29 cellular contexts compared by ENCODE assay signal in genomic region chr15:45603881-45604280, GRCh38. TPM values are rescaled to one million over a fixed set of nuclear protein-coding genes. Genes with fewer than 3 reads are reported as not detected.
DNase-seq lines count a peak whose midpoint lies in the region; ATAC-seq, FAIRE-seq and TF ChIP-seq lines count a peak whose summit lies in the region.
"Had no signal": no experiment of that assay in that cellular context is flagged by ENCODE, and none has a peak within 500 bp of the region (broad histone marks: within the 10 kb centered on the region; RNA-seq: fewer than 3 reads in every experiment).

No MANE protein-coding gene starts in this region.

- peaks cover 32 to 67% (median 55%) of the 10 kb centered on the region in 11 experiments for H3K36me3 ChIP-seq in BLaER1 treated with 17β-estradiol and CSF1 and Interleukin-3, amounts not matched to agents 10 nM and 100 nM
- H3K36me3 ChIP-seq in OCI-LY3 (replicated peaks; ENCODE audit: low read depth, low read length) = peaks cover 8% of the 10 kb centered on the region
- H3K36me3 ChIP-seq in gastrocnemius medialis = peaks cover 0 to 31% of the 10 kb centered on the region in 2 donors

- H4K20me1 ChIP-seq in BLaER1 treated with 17β-estradiol and CSF1 and Interleukin-3, amounts not matched to agents 10 nM and 100 nM = peaks cover 0 to 68% (median 15%) of the 10 kb centered on the region in 11 experiments; a peak in 12 of 22 replicates
- H4K20me1 ChIP-seq in OCI-LY3 (ENCODE audit: insufficient read depth, low read length) = peaks cover 9% of the 10 kb centered on the region; the same call in 1 of the 2 replicates

- no peaks in the 10 kb centered on the region for H3K27me3 Mint-ChIP-seq in memory B cell
- H3K27me3 Mint-ChIP-seq: brain; CD4-positive, CD25-positive, alpha-beta regulatory T cell had no signal

- peak overlapping the region in 4 of 11 experiments; percentile 40 to 66 (median 53); a peak in 6 of 22 replicates for H3K9ac ChIP-seq in BLaER1 treated with 17β-estradiol and CSF1 and Interleukin-3, amounts not matched to agents 10 nM and 100 nM
- no peak overlapping the region for H3K9ac ChIP-seq in OCI-LY3 (ENCODE audit: low read length)

- TF ChIP-seq CTCF in OCI-LY3 (IDR thresholded peaks at IDR 0.05; ENCODE audit: low read depth, low read length) (no peak), gastrocnemius medialis (IDR thresholded peaks at IDR 0.05 in 4 of 5, conservative IDR thresholded peaks at IDR 0.05 in 1 of 5) (no peak)

- peak overlapping the region in 9 of 11 experiments; percentile 27 to 78 (median 65); a peak in 15 of 22 replicates for H3K27ac ChIP-seq in BLaER1 treated with 17β-estradiol and CSF1 and Interleukin-3, amounts not matched to agents 10 nM and 100 nM
- peak overlapping the region; percentile 62 for H3K27ac ChIP-seq in OCI-LY3 (ENCODE audit: low read length)
- no peak overlapping the region for H3K27ac ChIP-seq in gastrocnemius medialis
- H3K27ac ChIP-seq: adrenal gland, suprapubic skin had no signal

- TF ChIP-seq POLR2A in GM12892 (IDR thresholded peaks at IDR 0.05; ENCODE audit: low read depth, low read length) (no peak), gastrocnemius medialis (IDR thresholded peaks at IDR 0.05) (no peak)

- H2AFZ ChIP-seq in OCI-LY3 (ENCODE audit: low read depth, low read length) = no peak overlapping the region
- H2AFZ ChIP-seq: GM23338 had no signal

- H3K4me3 Mint-ChIP-seq in memory B cell = peak overlapping the region; percentile 24
- H3K4me3 Mint-ChIP-seq: activated CD8-positive, alpha-beta T cell treated with anti-CD3 and anti-CD28 coated beads, Interleukin-2, amount 10 ng/mL, durations not matched to agents 7 days and 5 days; brain; CD4-positive, CD25-positive, alpha-beta regulatory T cell; GM23338 had no signal

- H3K4me1 ChIP-seq in BLaER1 treated with 17β-estradiol and CSF1 and Interleukin-3, amounts not matched to agents 10 nM and 100 nM = peaks cover 5 to 59% (median 33%) of the 10 kb centered on the region in 10 experiments; a peak in 19 of 20 replicates
- H3K4me1 ChIP-seq in OCI-LY3 (ENCODE audit: low read length) (peaks cover 33% of the 10 kb centered on the region), gastrocnemius medialis (no peaks in the 10 kb centered on the region)

- H3K4me1 Mint-ChIP-seq in memory B cell = peaks cover 19% of the 10 kb centered on the region
- H3K4me1 Mint-ChIP-seq: GM23338 had no signal

- DNase-seq in GM12892 (ENCODE audit: insufficient read length) (no peak), memory B cell (ENCODE audit: low spot score in 2 of 2) (no peak), gastrocnemius medialis (no peak)
- DNase-seq: activated CD4-positive, CD25-positive, alpha-beta regulatory T cell treated with anti-CD3 and anti-CD28 coated beads, Interleukin-2, amount 50 U/mL, for 72 hours; activated CD8-positive, alpha-beta T cell treated with anti-CD3 and anti-CD28 coated beads, Interleukin-2, amount 10 ng/mL, durations not matched to agents 7 days and 5 days; activated gamma-delta T cell; activated T-cell treated with anti-CD3 and anti-CD28 coated beads for 4 hours; adrenal gland; CD4-positive, CD25-positive, alpha-beta regulatory T cell; effector CD4-positive, alpha-beta T cell; erythroblast; foreskin fibroblast; mesenchymal stem cell; MG63; NCI-H1694; NCI-H526; nucleus accumbens; stimulated activated CD4-positive, alpha-beta T cell treated with anti-CD3 and anti-CD28 coated beads, Interleukin-1b, Interleukin-23, amount 100 ng/mL, for 48 hours had no signal

- in situ Hi-C loops in gastrocnemius medialis (cut with MboI; ENCODE audit: low sequenced_read_pairs in 4 of 4) = loop anchor here in 1 of 4 donors (25.0 kb wide), 1 partner anchor 142 kb away; no protein-coding TSS in a partner anchor

- peaks cover 13% of the 10 kb centered on the region for H3K79me2 ChIP-seq in OCI-LY3 (ENCODE audit: low read length)

- peak overlapping the region; percentile 29 for H3K27ac Mint-ChIP-seq in memory B cell
- H3K27ac Mint-ChIP-seq: activated CD8-positive, alpha-beta T cell treated with anti-CD3 and anti-CD28 coated beads, Interleukin-2, amount 10 ng/mL, durations not matched to agents 7 days and 5 days; GM23338 had no signal

- FAIRE-seq in GM12892 (lab: Jason Lieb, UNC) = peak; percentile 30
- FAIRE-seq: D721Med, TTC549, urothelium cell line had no signal

- intact Hi-C loops in gastrocnemius medialis (cut with DNase I; ENCODE audit: low total_unique reads) = no loop called here

- peak overlapping the region in 1 of 10 experiments; percentile 17; a peak in 1 of 20 replicates for H3K4me3 ChIP-seq in BLaER1 treated with 17β-estradiol and CSF1 and Interleukin-3, amounts not matched to agents 10 nM and 100 nM
- H3K4me3 ChIP-seq in OCI-LY3 (ENCODE audit: low read length) (no peak overlapping the region), gastrocnemius medialis (no peak overlapping the region)
- H3K4me3 ChIP-seq: adrenal gland, GM23338, MG63, skin epidermis, suprapubic skin had no signal

- peaks cover 7% of the 10 kb centered on the region for H3K36me3 Mint-ChIP-seq in memory B cell

- no peaks in the 10 kb centered on the region for H3K9me3 Mint-ChIP-seq in memory B cell
- H3K9me3 Mint-ChIP-seq: CD4-positive, CD25-positive, alpha-beta regulatory T cell; GM23338 had no signal

- peak overlapping the region; percentile 7 to 83 (median 57); a peak in 18 of 22 replicates for H3K4me2 ChIP-seq in BLaER1 treated with 17β-estradiol and CSF1 and Interleukin-3, amounts not matched to agents 10 nM and 100 nM
- H3K4me2 ChIP-seq in OCI-LY3 (ENCODE audit: low read length) = peak overlapping the region; percentile 37
- H3K4me2 ChIP-seq: GM23338 had no signal

- H3K9me3 ChIP-seq in BLaER1 treated with 17β-estradiol and CSF1 and Interleukin-3, amounts not matched to agents 10 nM and 100 nM (replicated peaks in 1 of 11) = no peaks in the 10 kb centered on the region; a peak in 1 of 22 replicates
- no peaks in the 10 kb centered on the region for H3K9me3 ChIP-seq in OCI-LY3 (ENCODE audit: insufficient read depth, low read length)
- no peaks in the 10 kb centered on the region for H3K9me3 ChIP-seq in gastrocnemius medialis
- H3K9me3 ChIP-seq: adrenal gland, MG63, suprapubic skin had no signal

- ATAC-seq in memory B cell (ENCODE audit: low read depth) (peak; percentile 87), gastrocnemius medialis (no peak), GM18870 (IDR thresholded peaks at IDR 0.05; ENCODE audit: unreplicated experiment) (no peak), HG03354 (IDR thresholded peaks at IDR 0.05; ENCODE audit: poor library complexity, severe bottlenecking, unreplicated experiment) (no peak)
- ATAC-seq: activated CD8-positive, alpha-beta T cell treated with anti-CD3 and anti-CD28 coated beads, Interleukin-2, amount 10 ng/mL, durations not matched to agents 7 days and 5 days; GM23338 had no signal

- H3K27me3 ChIP-seq in BLaER1 treated with 17β-estradiol and CSF1 and Interleukin-3, amounts not matched to agents 10 nM and 100 nM = no peaks in the 10 kb centered on the region
- no peaks in the 10 kb centered on the region for H3K27me3 ChIP-seq in OCI-LY3 (ENCODE audit: low read depth, low read length)
- no peaks in the 10 kb centered on the region for H3K27me3 ChIP-seq in gastrocnemius medialis
- H3K27me3 ChIP-seq: adrenal gland, MG63, suprapubic skin had no signal

RNA-seq across cellular contexts. Expression of gene BLOC1S6, which starts 16.7 kb away (rescaled TPM):
- polyA plus RNA-seq in GM12892 (2012; ENCODE audit: missing spikeins) = 40.7 TPM
- total RNA-seq in gastrocnemius medialis = 10 to 100 TPM; 32.9 to 38.2 (median 36.6) TPM

RNA-seq across cellular contexts. Expression of gene SQOR, which starts 30.9 kb away (rescaled TPM):
- polyA plus RNA-seq in GM12892 (2012; ENCODE audit: missing spikeins) = 38.4 TPM
- total RNA-seq in gastrocnemius medialis = 100 to 1,000 TPM; 140 to 194 (median 164) TPM
- total RNA-seq: GM23338 had no signal

Comparison
In these comparisons a context has a peak if more than half of its experiments do, and no peak if none do; other contexts are left out.
1. H3K27ac ChIP-seq: peak in BLaER1 treated with 17β-estradiol and CSF1 and Interleukin-3, amounts not matched to agents 10 nM and 100 nM (9 of 11) and OCI-LY3 (single experiment); none in gastrocnemius medialis (0 of 4).